ENCODE assay signal across 8 cellular contexts in genomic region chr7:108002726-108003590, GRCh38. TPM values are rescaled to one million over a fixed set of nuclear protein-coding genes. Genes with fewer than 3 reads are reported as not detected.
DNase-seq lines count a peak whose midpoint lies in the region; ATAC-seq, FAIRE-seq and TF ChIP-seq lines count a peak whose summit lies in the region.

Gene LAMB1, minus strand, starts transcription at chr7:108003161. Its CDS starts 276 bp downstream, at chr7:108002885.

- H3K27me3 ChIP-seq in CD4-positive, alpha-beta T cell (ENCODE audit: control insufficient read depth, insufficient read depth, low read length): peaks cover 50% of the 10 kb centered on the region
- no peaks in the 10 kb centered on the region for H3K27me3 ChIP-seq in endothelial cell of umbilical vein (ENCODE audit: control insufficient read depth in 2 of 2, insufficient read depth in 2 of 2, low read length in 2 of 2)
- peaks cover 5% of the 10 kb centered on the region for H3K27me3 ChIP-seq in mesendoderm (ENCODE audit: insufficient read depth, low read length, poor library complexity)
- no peaks in the 10 kb centered on the region for H3K27me3 ChIP-seq in thyroid gland

- H3K56ac ChIP-seq in mesendoderm (ENCODE audit: low read length): peak within 1 kb of the TSS; percentile 95

- H3K9ac ChIP-seq in endothelial cell of umbilical vein (replicated peaks; ENCODE audit: extremely low read depth, insufficient read depth, low read length) (peak within 1 kb of the TSS; percentile 97), mesendoderm (ENCODE audit: low read length) (peak within 1 kb of the TSS; percentile 85)

- H3K36me3 ChIP-seq in endothelial cell of umbilical vein (ENCODE audit: control insufficient read depth in 2 of 2, extremely low read depth in 1 of 2, insufficient read depth in 2 of 2, low read length in 2 of 2) (peaks cover 3 to 7% of the 10 kb centered on the region in 2 experiments), mesendoderm (ENCODE audit: control insufficient read depth, insufficient read depth, low read length) (no peaks in the 10 kb centered on the region), thyroid gland (peaks cover 0 to 4% of the 10 kb centered on the region in 2 donors)

- DNase-seq in CD4-positive, alpha-beta T cell: no peak
- DNase-seq in HT1080 (ENCODE audit: low read depth): peak; percentile 65
- DNase-seq in T1000 (lab: John Stamatoyannopoulos, UW): peak; percentile 29
- DNase-seq in endothelial cell of umbilical vein (ENCODE audit: low read depth, low spot score): peak; percentile 83
- peak; percentile 84 for DNase-seq in mesendoderm
- peak; percentile 77 to 79 for DNase-seq in thyroid gland
- no peak for DNase-seq in pons (ENCODE audit: low spot score)

- no peaks in the 10 kb centered on the region for H4K20me1 ChIP-seq in endothelial cell of umbilical vein (replicated peaks; ENCODE audit: control insufficient read depth, extremely low read depth, insufficient read depth, low read length)

- no peak within 1 kb of the TSS for H2BK5ac ChIP-seq in mesendoderm (ENCODE audit: low read length)

- H4K5ac ChIP-seq in mesendoderm (ENCODE audit: low read length): no peak within 1 kb of the TSS

- H2BK120ac ChIP-seq in mesendoderm (ENCODE audit: low read depth, low read length): peak within 1 kb of the TSS; percentile 47

- H3K4me1 Mint-ChIP-seq in CD4-positive, alpha-beta T cell (ENCODE audit: low read depth): peaks cover 12% of the 10 kb centered on the region

- dilution Hi-C loops in endothelial cell of umbilical vein (cut with MboI; ENCODE audit: extremely low pct_ligation_motif_present, low sequenced_read_pairs): loop anchor here (5.0 kb wide), 1 partner anchor 144 kb away; no protein-coding TSS in a partner anchor

- no peak for TF ChIP-seq CTCF in CD4-positive, alpha-beta T cell (IDR thresholded peaks at IDR 0.05)
- TF ChIP-seq CTCF in endothelial cell of umbilical vein (IDR thresholded peaks at IDR 0.05; ENCODE audit: extremely low read depth in 1 of 2, insufficient read depth in 1 of 2, low read depth in 1 of 2, low read length in 2 of 2) (no peak), thyroid gland (IDR thresholded peaks at IDR 0.05) (no peak)

- CTCF ChIA-PET in CD4-positive, alpha-beta T cell (lab: Charles Lee): no interaction called here
- CTCF ChIA-PET in endothelial cell of umbilical vein (lab: Charles Lee): interaction anchor here (1.0 to 13.4 kb wide), 5 partner anchors 14 to 494 kb away, joined by 3 to 284 read pairs (median 40); no protein-coding TSS in a partner anchor

- peaks cover 2% of the 10 kb centered on the region for H3K79me1 ChIP-seq in mesendoderm (ENCODE audit: low read length)

- no peak within 1 kb of the TSS for H3K4ac ChIP-seq in mesendoderm (ENCODE audit: low read depth, low read length)

- no peak within 1 kb of the TSS for H2BK15ac ChIP-seq in mesendoderm (replicated peaks; ENCODE audit: low read depth)

- intact Hi-C loops in CD4-positive, alpha-beta T cell (cut with DNase I, micrococcal nuclease): no loop called here
- intact Hi-C loops in endothelial cell of umbilical vein (cut with micrococcal nuclease): loop anchor here (1.0 to 5.0 kb wide), 4 partner anchors 8 to 419 kb away; no protein-coding TSS in a partner anchor
- intact Hi-C loops in thyroid gland (cut with DNase I): loop anchor here (10.0 kb wide), 1 partner anchor 58 kb away; no protein-coding TSS in a partner anchor

- H3K4me3 ChIP-seq in endothelial cell of umbilical vein (replicated peaks in 1 of 3; ENCODE audit: insufficient read depth in 1 of 3, low read depth in 1 of 3, low read length in 3 of 3) (peak within 1 kb of the TSS; percentile 84 to 95 (median 90)), mesendoderm (ENCODE audit: low read length) (peak within 1 kb of the TSS; percentile 74), thyroid gland (replicated peaks in 1 of 3) (peak within 1 kb of the TSS; percentile 56 to 93 (median 92))

- no peaks in the 10 kb centered on the region for H3K9me3 ChIP-seq in CD4-positive, alpha-beta T cell (ENCODE audit: control insufficient read depth, low read length)
- H3K9me3 ChIP-seq in endothelial cell of umbilical vein (replicated peaks; ENCODE audit: control insufficient read depth, insufficient read depth, low read length) (no peaks in the 10 kb centered on the region), thyroid gland (no peaks in the 10 kb centered on the region)

- TF ChIP-seq POLR2A in endothelial cell of umbilical vein (IDR thresholded peaks at IDR 0.05; ENCODE audit: low read depth, low read length) (peak; percentile 97), thyroid gland (IDR thresholded peaks at IDR 0.05) (peak in 1 of 2 donors; percentile 76)

- peaks cover 45% of the 10 kb centered on the region for H3K4me1 ChIP-seq in endothelial cell of umbilical vein (ENCODE audit: control insufficient read depth, extremely low read depth, insufficient read depth, low read length)
- peaks cover 2% of the 10 kb centered on the region for H3K4me1 ChIP-seq in mesendoderm (ENCODE audit: control insufficient read depth, low read depth, low read length)
- H3K4me1 ChIP-seq in thyroid gland: peaks cover 13 to 35% of the 10 kb centered on the region in 2 donors

- H2AFZ ChIP-seq in endothelial cell of umbilical vein (ENCODE audit: low read depth, low read length): peak within 1 kb of the TSS; percentile 47

- H3K18ac ChIP-seq in mesendoderm (ENCODE audit: low read length): peak within 1 kb of the TSS; percentile 73

- H3K4me2 ChIP-seq in endothelial cell of umbilical vein (ENCODE audit: insufficient read depth, low read length) (peak within 1 kb of the TSS; percentile 89), mesendoderm (ENCODE audit: low read length) (peak within 1 kb of the TSS; percentile 98)

- peaks cover 47% of the 10 kb centered on the region for H3K79me2 ChIP-seq in endothelial cell of umbilical vein (ENCODE audit: control insufficient read depth, insufficient read depth, low read length)
- no peaks in the 10 kb centered on the region for H3K79me2 ChIP-seq in mesendoderm (ENCODE audit: control insufficient read depth, insufficient read depth, low read length)

- FAIRE-seq in endothelial cell of umbilical vein (lab: Jason Lieb, UNC): peak; percentile 91

- no peaks in the 10 kb centered on the region for H3K36me3 Mint-ChIP-seq in CD4-positive, alpha-beta T cell (ENCODE audit: low read depth)

- H3K4me3 Mint-ChIP-seq in CD4-positive, alpha-beta T cell: peak within 1 kb of the TSS; percentile 77

- peak within 1 kb of the TSS; percentile 80 for H3K23ac ChIP-seq in mesendoderm (ENCODE audit: low read length)

- ATAC-seq in CD4-positive, alpha-beta T cell (ENCODE audit: poor library complexity): no peak
- no peak for ATAC-seq in GM18868 (IDR thresholded peaks at IDR 0.05; ENCODE audit: unreplicated experiment)

- H2AK5ac ChIP-seq in mesendoderm (ENCODE audit: low read length): no peak within 1 kb of the TSS

- no CpG with 5 or more reads among the region's 75 CpGs for WGBS in mesendoderm (ENCODE audit: extremely low coverage, insufficient coverage, low lambda C conversion rate)
- WGBS in thyroid gland, 2 donors: 0 to 1% methylated on average over 30 to 68 of the region's 75 CpGs

- no peaks in the 10 kb centered on the region for H3K9me1 ChIP-seq in endothelial cell of umbilical vein (replicated peaks; ENCODE audit: control insufficient read depth, extremely low read depth, insufficient read depth, low read length)

- BruUV-seq in endothelial cell of umbilical vein (replicated peaks; lab: Mats Ljungman, UMichigan): TSS peak; percentile 37

- H4K8ac ChIP-seq in mesendoderm (ENCODE audit: low read depth, low read length): no peak within 1 kb of the TSS

- no peaks in the 10 kb centered on the region for H3K9me3 Mint-ChIP-seq in CD4-positive, alpha-beta T cell

- no peak within 1 kb of the TSS for H3K27ac Mint-ChIP-seq in CD4-positive, alpha-beta T cell

- POLR2A ChIA-PET in CD4-positive, alpha-beta T cell (lab: Charles Lee): no interaction called here
- POLR2A ChIA-PET in endothelial cell of umbilical vein (lab: Charles Lee): interaction anchor here (1.0 to 4.7 kb wide), 2 partner anchors 8 to 13 kb away, joined by 4 to 49 read pairs; no protein-coding TSS in a partner anchor

- H3K27ac ChIP-seq in CD4-positive, alpha-beta T cell (ENCODE audit: low read depth, low read length): no peak within 1 kb of the TSS
- H3K27ac ChIP-seq in endothelial cell of umbilical vein (ENCODE audit: insufficient read depth, low read depth, low read length) (peak within 1 kb of the TSS; percentile 99), mesendoderm (ENCODE audit: low read depth, low read length) (peak within 1 kb of the TSS; percentile 65), thyroid gland (peak within 1 kb of the TSS; percentile 53 to 81 (median 59))

- H3K27me3 Mint-ChIP-seq in CD4-positive, alpha-beta T cell: peaks cover 69% of the 10 kb centered on the region

TF ChIP-seq in endothelial cell of umbilical vein, 7 proteins besides CTCF, POLR2A, EP300 and RAD21 (continues in another document):
- TF ChIP-seq MYC (IDR thresholded peaks at IDR 0.05; ENCODE audit: low read depth, low read length): no peak
- TF ChIP-seq MAX (IDR thresholded peaks at IDR 0.05; ENCODE audit: insufficient read depth, insufficient read length): no peak
- TF ChIP-seq FOS (IDR thresholded peaks at IDR 0.05; ENCODE audit: borderline replicate concordance, insufficient read depth, low read length): peak; percentile 22
- no peak for TF ChIP-seq JUN (IDR thresholded peaks at IDR 0.05; ENCODE audit: borderline replicate concordance, insufficient read depth, insufficient read length, low read depth)
- TF ChIP-seq EZH2 (IDR thresholded peaks at IDR 0.05; ENCODE audit: borderline replicate concordance, low read depth, low read length, severe bottlenecking): no peak
- TF ChIP-seq GATA2 (IDR thresholded peaks at IDR 0.05; ENCODE audit: insufficient read depth, insufficient read length, low read depth, low read length): no peak

RNA-seq across cellular contexts. Expression of gene LAMB1, which starts in this region (rescaled TPM):
- not detected for total RNA-seq in CD4-positive, alpha-beta T cell
- total RNA-seq in HT1080 (2014; rRNA removed; shearing (Covaris generic)): 53.6 and 62.7 TPM in 2 replicates
- polyA plus RNA-seq in HT1080 (2015; cell fraction: cytosol; rRNA removed): 73.0 and 92.6 TPM in 2 replicates
- polyA plus RNA-seq in HT1080 (2015; cell fraction: nucleus; rRNA removed): 710 and 759 TPM in 2 replicates
- total RNA-seq in endothelial cell of umbilical vein: 703 and 734 TPM in 2 replicates
- polyA plus RNA-seq in endothelial cell of umbilical vein: 588 and 591 TPM in 2 replicates
- polyA plus RNA-seq in endothelial cell of umbilical vein (2011; cell fraction: cytosol; rRNA removed): 325 and 368 TPM in 2 replicates
- polyA plus RNA-seq in endothelial cell of umbilical vein (2011; cell fraction: nucleus; rRNA removed): 2,332 and 2,533 TPM in 2 replicates
- 625 and 739 TPM in 2 replicates for polyA plus RNA-seq in endothelial cell of umbilical vein (2012)
- polyA minus RNA-seq in endothelial cell of umbilical vein: 1,649 and 1,751 TPM in 2 replicates
- polyA minus RNA-seq in endothelial cell of umbilical vein (2011; cell fraction: cytosol; rRNA and poly(A)+ RNA removed): 25.5 TPM
- polyA minus RNA-seq in endothelial cell of umbilical vein (2011; cell fraction: nucleus; rRNA and poly(A)+ RNA removed): 1,355 and 1,366 TPM in 2 replicates
- polyA plus RNA-seq in mesendoderm (2013, experiment 1 of 2): 60.6 TPM
- polyA plus RNA-seq in mesendoderm (2013, experiment 2 of 2): 59.6 TPM
- total RNA-seq in thyroid gland: 100 to 1,000 TPM; 103 to 112 (median 106) TPM

Comparison
In these comparisons a context has a peak if more than half of its experiments do, and no peak if none do; other contexts are left out.
1. RNA of gene LAMB1 (total RNA-seq): 703 to 734 TPM in endothelial cell of umbilical vein, 103 to 112 TPM in thyroid gland and 53.6 to 62.7 TPM in HT1080; not detected in CD4-positive, alpha-beta T cell; every median in the first group is over 10 times any median in the second.
2. DNase-seq: peak in HT1080 (single experiment), T1000 (single experiment), endothelial cell of umbilical vein (single experiment), mesendoderm (single experiment) and thyroid gland (2 of 2); none in CD4-positive, alpha-beta T cell (0 of 10) and pons (single experiment).
3. intact Hi-C loops: an anchor here in endothelial cell of umbilical vein (1.0 to 5.0 kb wide) and thyroid gland (10.0 kb wide); none called in CD4-positive, alpha-beta T cell.
4. Peak in every context shown above with its lines, with median percentiles within 50 percentile points of each other: H3K4me3 ChIP-seq.